In the genomic region with DNA sequence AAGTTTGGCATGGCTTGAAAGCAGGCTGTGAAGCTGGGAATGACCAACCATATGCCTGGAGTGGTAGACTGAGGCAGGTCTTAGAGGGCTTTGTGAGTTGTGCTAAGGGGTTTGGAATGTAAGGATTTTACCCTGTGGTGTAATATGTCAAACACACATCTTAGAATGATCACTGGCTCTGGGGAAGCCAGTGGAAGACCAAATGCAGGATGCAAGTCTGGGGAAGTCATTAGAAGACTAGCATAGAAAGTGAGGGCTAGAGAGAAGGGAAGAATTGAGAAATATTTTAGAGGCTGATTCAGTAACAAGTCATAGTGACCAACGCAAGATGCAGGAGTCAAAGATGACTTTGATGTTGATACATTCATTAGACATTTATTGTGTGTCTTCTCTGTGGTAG, we compare ENCODE assay signal across 16 cellular contexts. TPM values are rescaled to one million over a fixed set of nuclear protein-coding genes. Genes with fewer than 3 reads are reported as not detected.
"Had no signal": no experiment of that assay in that cellular context is flagged by ENCODE, and none has a peak within 500 bp of the region (broad histone marks: within the 10 kb centered on the region; RNA-seq: fewer than 3 reads in every experiment).

No MANE protein-coding gene starts in this region.

- ATAC-seq: activated CD4-positive, CD25-positive, alpha-beta regulatory T cell treated with anti-CD3 and anti-CD28 coated beads, Interleukin-2, amount 50 U/mL, for 24 hours; natural killer cell treated with Interleukin-12 subunit alpha and Interleukin-12 subunit beta and Interleukin-15 and Interleukin-18, amount 100 ng/mL, for 72 hours; stimulated activated naive B cell treated with anti-CD40 and anti-IgM and Interleukin-4, amounts not matched to agents 10 μg/mL and 1 μg/mL and 100 μg/mL, for 72 hours had no signal

- H3K27ac ChIP-seq: cardiac muscle cell, right atrium auricular region, skin epidermis, tibial artery had no signal

- H3K27me3 ChIP-seq: tibial artery had no signal

- DNase-seq: activated CD4-positive, alpha-beta T cell treated with anti-CD3 and anti-CD28 coated beads, Interleukin-2, amount 50 U/mL, for 4 hours; activated naive CD4-positive, alpha-beta T cell treated with anti-CD3 and anti-CD28 coated beads, Interleukin-2, amount 10 ng/mL, durations not matched to agents 7 days and 5 days; activated T-cell treated with anti-CD3 and anti-CD28 coated beads for 4 hours; erythroblast; hippocampal formation; kidney glomerular epithelial cell; stimulated activated CD4-positive, alpha-beta T cell treated with anti-CD3 and anti-CD28 coated beads, Interleukin-15, amount 100 ng/mL, for 24 hours; stimulated activated CD4-positive, alpha-beta T cell treated with anti-CD3 and anti-CD28 coated beads, Interleukin-4, amount 100 ng/mL, for 1 hour; stimulated activated naive B cell treated with anti-CD40 and anti-IgM and Interleukin-4, amounts not matched to agents 10 μg/mL and 1 μg/mL and 100 μg/mL, for 72 hours; tibial artery had no signal

- H3K4me1 Mint-ChIP-seq: activated naive CD4-positive, alpha-beta T cell treated with anti-CD3 and anti-CD28 coated beads, Interleukin-2, amount 10 ng/mL, durations not matched to agents 7 days and 5 days; stimulated activated naive B cell treated with anti-CD40 and anti-IgM and Interleukin-4, amounts not matched to agents 10 μg/mL and 1 μg/mL and 100 μg/mL, for 72 hours had no signal

- H3K27ac Mint-ChIP-seq: activated naive CD4-positive, alpha-beta T cell treated with anti-CD3 and anti-CD28 coated beads, Interleukin-2, amount 10 ng/mL, durations not matched to agents 7 days and 5 days; natural killer cell treated with Interleukin-12 subunit alpha and Interleukin-12 subunit beta and Interleukin-15 and Interleukin-18, amount 100 ng/mL, for 72 hours; stimulated activated naive B cell treated with anti-CD40 and anti-IgM and Interleukin-4, amounts not matched to agents 10 μg/mL and 1 μg/mL and 100 μg/mL, for 72 hours had no signal

- H3K9me3 Mint-ChIP-seq: activated naive CD4-positive, alpha-beta T cell treated with anti-CD3 and anti-CD28 coated beads, Interleukin-2, amount 10 ng/mL, durations not matched to agents 7 days and 5 days; natural killer cell treated with Interleukin-12 subunit alpha and Interleukin-12 subunit beta and Interleukin-15 and Interleukin-18, amount 100 ng/mL, for 72 hours; stimulated activated naive B cell treated with anti-CD40 and anti-IgM and Interleukin-4, amounts not matched to agents 10 μg/mL and 1 μg/mL and 100 μg/mL, for 72 hours had no signal

- H3K4me3 ChIP-seq: cardiac muscle cell, right atrium auricular region, skin epidermis, tibial artery had no signal

- H3K36me3 Mint-ChIP-seq: natural killer cell treated with Interleukin-12 subunit alpha and Interleukin-12 subunit beta and Interleukin-15 and Interleukin-18, amount 100 ng/mL, for 72 hours; stimulated activated naive B cell treated with anti-CD40 and anti-IgM and Interleukin-4, amounts not matched to agents 10 μg/mL and 1 μg/mL and 100 μg/mL, for 72 hours had no signal

- H3K36me3 ChIP-seq: cardiac muscle cell, right atrium auricular region, tibial artery had no signal

- H3K4me3 Mint-ChIP-seq: activated naive CD4-positive, alpha-beta T cell treated with anti-CD3 and anti-CD28 coated beads, Interleukin-2, amount 10 ng/mL, durations not matched to agents 7 days and 5 days; natural killer cell treated with Interleukin-12 subunit alpha and Interleukin-12 subunit beta and Interleukin-15 and Interleukin-18, amount 100 ng/mL, for 72 hours; stimulated activated naive B cell treated with anti-CD40 and anti-IgM and Interleukin-4, amounts not matched to agents 10 μg/mL and 1 μg/mL and 100 μg/mL, for 72 hours had no signal

RNA-seq across cellular contexts. Expression of a gene that starts 3.5 kb away (rescaled TPM):
- total RNA-seq: natural killer cell treated with Interleukin-12 subunit alpha and Interleukin-12 subunit beta and Interleukin-15 and Interleukin-18, amount 100 ng/mL, for 72 hours; T-helper 2 cell treated with Interferon-gamma antibody and Interleukin-4, amounts not matched to agents 100 ng/mL and 5 ng/mL, for 36 hours had no signal
